8 cellular contexts compared by ENCODE assay signal in the genomic region with DNA sequence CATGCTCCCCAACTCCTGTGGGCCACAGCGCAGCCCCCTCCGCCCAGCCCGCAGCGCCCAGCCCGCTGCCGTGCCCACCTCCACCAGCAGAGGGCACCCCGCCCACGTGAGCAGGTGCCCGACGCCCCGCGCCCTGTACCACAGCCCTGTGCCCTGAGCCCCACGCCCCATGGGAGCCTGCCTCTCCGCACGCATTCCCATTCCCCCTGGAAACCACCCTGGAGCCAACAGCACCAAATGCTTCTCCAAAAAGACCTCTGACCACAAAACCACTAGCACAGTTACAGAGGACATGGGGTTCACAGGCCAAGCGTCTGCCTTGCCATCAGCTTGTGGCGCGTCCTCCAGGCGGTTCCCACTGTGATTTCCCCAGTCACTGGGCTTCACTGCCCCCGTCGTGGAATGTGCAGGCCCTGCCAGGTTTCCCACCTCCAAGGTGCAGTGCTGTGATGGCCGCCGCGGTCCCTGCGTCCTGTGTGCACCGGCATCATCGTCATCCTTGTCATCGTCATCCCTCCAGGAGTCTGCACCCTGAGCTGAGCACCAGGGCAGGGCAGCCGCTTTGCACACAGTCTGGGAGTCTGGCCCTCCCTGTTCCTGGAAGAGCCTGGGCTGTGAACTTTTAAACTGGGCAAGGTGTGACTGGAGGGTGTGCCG.
DNase-seq lines count a peak whose midpoint lies in the region; ATAC-seq and TF ChIP-seq lines count a peak whose summit lies in the region.

No MANE protein-coding gene starts in this region.

- peak; percentile 50 for ATAC-seq in HG02798 (IDR thresholded peaks at IDR 0.05; ENCODE audit: poor library complexity, unreplicated experiment)

- in situ Hi-C loops in astrocyte of the cerebellum (cut with HindIII; ENCODE audit: low sequenced_read_pairs) = no loop called here

- peak; percentile 50 for DNase-seq in Daoy (ENCODE audit: low read depth)
- DNase-seq in T-helper 9 cell = peak; percentile 74
- no peak for DNase-seq in astrocyte of the cerebellum (ENCODE audit: low read depth)
- DNase-seq in inferior parietal cortex (ENCODE audit: extremely low spot score) = peak; percentile 44
- peak; percentile 67 to 77 for DNase-seq in stimulated activated CD4-positive, alpha-beta T cell treated with anti-CD3 and anti-CD28 coated beads, Interleukin-2, amount 100 ng/mL, for 48 hours
- no peak for DNase-seq in NCI-H2029 (lab: John Stamatoyannopoulos, UW)
- no peak for DNase-seq in DMS114 treated with DMSO at 0.1 percent for 48 hours (lab: John Stamatoyannopoulos, UW; ENCODE audit: unreplicated experiment)

- TF ChIP-seq CTCF in astrocyte of the cerebellum (IDR thresholded peaks at IDR 0.05; ENCODE audit: low read depth, low read length, missing control alignments) = peak; percentile 85

- no peak overlapping the region for H3K4me3 ChIP-seq in astrocyte of the cerebellum (ENCODE audit: low read depth, low read length)

Comparison
In these comparisons a context has a peak if more than half of its experiments do, and no peak if none do; other contexts are left out.
1. DNase-seq: peak in Daoy (single experiment), T-helper 9 cell (single experiment), inferior parietal cortex (single experiment) and stimulated activated CD4-positive, alpha-beta T cell treated with anti-CD3 and anti-CD28 coated beads, Interleukin-2, amount 100 ng/mL, for 48 hours (2 of 2); none in astrocyte of the cerebellum (single experiment), NCI-H2029 (single experiment) and DMS114 treated with DMSO at 0.1 percent for 48 hours (single experiment).